23 cellular contexts compared by ENCODE assay signal in genomic region chr12:90235642-90236041, GRCh38.
DNase-seq lines count a peak whose midpoint lies in the region; TF ChIP-seq lines count a peak whose summit lies in the region.
"Had no signal": no experiment of that assay in that cellular context is flagged by ENCODE, and none has a peak within 500 bp of the region (broad histone marks: within the 10 kb centered on the region; RNA-seq: fewer than 3 reads in every experiment).

No MANE protein-coding gene starts in this region.

- intact Hi-C loops in colonic mucosa (cut with DNase I), result no loop called here

- no peaks in the 10 kb centered on the region for H3K36me3 ChIP-seq in colonic mucosa
- H3K36me3 ChIP-seq: tibial artery had no signal

- H3K4me3 ChIP-seq in colonic mucosa, result no peak overlapping the region
- H3K4me3 ChIP-seq: tibial artery had no signal

- no peak overlapping the region for H3K9ac ChIP-seq in colonic mucosa (ENCODE audit: low read depth in 2 of 2, low read length in 2 of 2)

- no peaks in the 10 kb centered on the region for H3K9me3 Mint-ChIP-seq in endothelial cell (ENCODE audit: unreplicated experiment)
- H3K9me3 Mint-ChIP-seq: activated T-helper 1 cell treated with anti-CD3 and anti-CD28 coated beads, Interleukin-12 subunit alpha, Interleukin-12 subunit beta, Interleukin-2, Interleukin-4 antibody, amounts not matched to agents 30 ng/mL and 10 ng/mL and 1 ng/mL, durations not matched to agents 14 hours and 24 hours and 36 hours had no signal

- H3K36me3 Mint-ChIP-seq in endothelial cell (ENCODE audit: low read depth, unreplicated experiment), result no peaks in the 10 kb centered on the region
- H3K36me3 Mint-ChIP-seq: activated naive CD8-positive, alpha-beta T cell; CD14-positive monocyte had no signal

- no peaks in the 10 kb centered on the region for H3K27me3 ChIP-seq in colonic mucosa
- H3K27me3 ChIP-seq: tibial artery had no signal

- H3K9me3 ChIP-seq in colonic mucosa, result no peaks in the 10 kb centered on the region
- H3K9me3 ChIP-seq: tibial artery had no signal

- no peaks in the 10 kb centered on the region for H3K4me1 ChIP-seq in colonic mucosa
- H3K4me1 ChIP-seq: tibial artery had no signal

- H3K4me1 Mint-ChIP-seq in endothelial cell (ENCODE audit: unreplicated experiment), result no peaks in the 10 kb centered on the region

- H3K27ac ChIP-seq in epithelial cell of prostate (peak overlapping the region; percentile 81), colonic mucosa (no peak overlapping the region)
- H3K27ac ChIP-seq: tibial artery had no signal

- peak; percentile 27 for DNase-seq in EL
- peak; percentile 13 for DNase-seq in NCI-H69 (lab: John Stamatoyannopoulos, UW)
- DNase-seq in epithelial cell of prostate (ENCODE audit: low read depth, low spot score), result peak; percentile 86
- peak; percentile 33 for DNase-seq in myocyte (ENCODE audit: low read depth)
- DNase-seq in colonic mucosa, result no peak
- DNase-seq in endothelial cell (ENCODE audit: low spot score), result no peak
- DNase-seq in NCI-H1694 (lab: John Stamatoyannopoulos, UW), result no peak
- DNase-seq in stimulated activated CD4-positive, alpha-beta T cell treated with anti-CD3 and anti-CD28 coated beads, Interleukin-12 subunit alpha, Interleukin-12 subunit beta, amount 100 ng/mL, for 4 hours, result no peak
- DNase-seq: activated CD4-positive, alpha-beta T cell treated with anti-CD3 and anti-CD28 coated beads for 4 hours; H7; Karpas-422; naive B cell; NCI-H1105; NCI-H2081; posterior cingulate gyrus; SHP77; stimulated activated CD4-positive, alpha-beta T cell treated with anti-CD3 and anti-CD28 coated beads, Interleukin-1b, Interleukin-23, amount 100 ng/mL, for 48 hours; stimulated activated naive CD4-positive, alpha-beta T cell; SW 1271; tibial artery had no signal

- peaks cover 2% of the 10 kb centered on the region for H3K27me3 Mint-ChIP-seq in endothelial cell (ENCODE audit: unreplicated experiment)

- no peak overlapping the region for H3K27ac Mint-ChIP-seq in endothelial cell (ENCODE audit: unreplicated experiment)
- H3K27ac Mint-ChIP-seq: activated naive CD8-positive, alpha-beta T cell; activated T-helper 1 cell treated with anti-CD3 and anti-CD28 coated beads, Interleukin-12 subunit alpha, Interleukin-12 subunit beta, Interleukin-2, Interleukin-4 antibody, amounts not matched to agents 30 ng/mL and 10 ng/mL and 1 ng/mL, durations not matched to agents 14 hours and 24 hours and 36 hours; naive B cell had no signal

- TF ChIP-seq CTCF in colonic mucosa (IDR thresholded peaks at IDR 0.05), result no peak
- no peak for TF ChIP-seq CTCF in endothelial cell (IDR thresholded peaks at IDR 0.05; ENCODE audit: unreplicated experiment)

- no peak overlapping the region for H3K4me3 Mint-ChIP-seq in endothelial cell (ENCODE audit: unreplicated experiment)
- H3K4me3 Mint-ChIP-seq: activated naive CD8-positive, alpha-beta T cell; activated T-helper 1 cell treated with anti-CD3 and anti-CD28 coated beads, Interleukin-12 subunit alpha, Interleukin-12 subunit beta, Interleukin-2, Interleukin-4 antibody, amounts not matched to agents 30 ng/mL and 10 ng/mL and 1 ng/mL, durations not matched to agents 14 hours and 24 hours and 36 hours; CD14-positive monocyte; naive B cell had no signal

Comparison
In these comparisons a context has a peak if more than half of its experiments do, and no peak if none do; other contexts are left out.
1. DNase-seq: peak in EL (single experiment), NCI-H69 (single experiment), epithelial cell of prostate (single experiment) and myocyte (single experiment); none in colonic mucosa (single experiment), endothelial cell (single experiment), NCI-H1694 (single experiment) and stimulated activated CD4-positive, alpha-beta T cell treated with anti-CD3 and anti-CD28 coated beads, Interleukin-12 subunit alpha, Interleukin-12 subunit beta, amount 100 ng/mL, for 4 hours (single experiment).